9 cellular contexts compared by ENCODE assay signal in genomic region chr20:63518946-63519764, GRCh38. TPM values are rescaled to one million over a fixed set of nuclear protein-coding genes. Genes with fewer than 3 reads are reported as not detected.
DNase-seq lines count a peak whose midpoint lies in the region; ATAC-seq and FAIRE-seq lines count a peak whose summit lies in the region.
"Had no signal": no experiment of that assay in that cellular context is flagged by ENCODE, and none has a peak within 500 bp of the region (broad histone marks: within the 10 kb centered on the region; RNA-seq: fewer than 3 reads in every experiment).

No MANE protein-coding gene starts in this region.

- H3K9me3 Mint-ChIP-seq in activated naive CD4-positive, alpha-beta T cell treated with anti-CD3 and anti-CD28 coated beads, Interleukin-2, amount 10 ng/mL, durations not matched to agents 7 days and 5 days = peaks cover 17% of the 10 kb centered on the region
- H3K9me3 Mint-ChIP-seq in dendritic cell treated with granulocyte-macrophage colony-stimulating factor and Interleukin-4, amounts not matched to agents 40 ng/mL and 50 ng/mL, for 4 days = peaks cover 28% of the 10 kb centered on the region

- DNase-seq in activated naive CD4-positive, alpha-beta T cell treated with anti-CD3 and anti-CD28 coated beads, Interleukin-2, amount 10 ng/mL, durations not matched to agents 7 days and 5 days = peak; percentile 22
- DNase-seq in activated naive CD4-positive, alpha-beta T cell treated with Interleukin-2 at 50 U/mL for 16 hours = no peak
- peak; percentile 46 for DNase-seq in urothelium cell line (ENCODE audit: low spot score)
- DNase-seq in MV-4-11 (lab: John Stamatoyannopoulos, UW) = no peak
- DNase-seq in NCI-H82 treated with DMSO at 0.1 percent for 48 hours (lab: John Stamatoyannopoulos, UW; ENCODE audit: unreplicated experiment) = no peak

- CTCF ChIA-PET in activated naive CD4-positive, alpha-beta T cell treated with anti-CD3 and anti-CD28 coated beads, Interleukin-2, amount 10 ng/mL, durations not matched to agents 7 days and 5 days (lab: Charles Lee) = interaction anchor here (1.3 kb wide), 1 partner anchor 23 kb away, joined by 4 read pairs; no protein-coding TSS in a partner anchor

- H3K27ac Mint-ChIP-seq in activated naive CD4-positive, alpha-beta T cell treated with anti-CD3 and anti-CD28 coated beads, Interleukin-2, amount 10 ng/mL, durations not matched to agents 7 days and 5 days = peak overlapping the region; percentile 76
- peak overlapping the region; percentile 17 for H3K27ac Mint-ChIP-seq in dendritic cell treated with granulocyte-macrophage colony-stimulating factor and Interleukin-4, amounts not matched to agents 40 ng/mL and 50 ng/mL, for 4 days

- H3K27me3 Mint-ChIP-seq in activated naive CD4-positive, alpha-beta T cell treated with anti-CD3 and anti-CD28 coated beads, Interleukin-2, amount 10 ng/mL, durations not matched to agents 7 days and 5 days = peaks cover 48% of the 10 kb centered on the region
- H3K27me3 Mint-ChIP-seq in dendritic cell treated with granulocyte-macrophage colony-stimulating factor and Interleukin-4, amounts not matched to agents 40 ng/mL and 50 ng/mL, for 4 days = peaks cover 48% of the 10 kb centered on the region

- peak overlapping the region; percentile 53 for H3K4me3 ChIP-seq in mononuclear cell (ENCODE audit: low read length)

- H3K4me1 ChIP-seq in mononuclear cell (ENCODE audit: insufficient read depth, low read length) = peaks cover 21% of the 10 kb centered on the region

- no peak for FAIRE-seq in urothelium cell line (lab: Jason Lieb, UNC)

- peaks cover 20% of the 10 kb centered on the region for H3K36me3 Mint-ChIP-seq in activated naive CD4-positive, alpha-beta T cell treated with anti-CD3 and anti-CD28 coated beads, Interleukin-2, amount 10 ng/mL, durations not matched to agents 7 days and 5 days
- peaks cover 33% of the 10 kb centered on the region for H3K36me3 Mint-ChIP-seq in dendritic cell treated with granulocyte-macrophage colony-stimulating factor and Interleukin-4, amounts not matched to agents 40 ng/mL and 50 ng/mL, for 4 days (ENCODE audit: low read depth)

- peaks cover 19% of the 10 kb centered on the region for H3K4me1 Mint-ChIP-seq in activated naive CD4-positive, alpha-beta T cell treated with anti-CD3 and anti-CD28 coated beads, Interleukin-2, amount 10 ng/mL, durations not matched to agents 7 days and 5 days
- H3K4me1 Mint-ChIP-seq in dendritic cell treated with granulocyte-macrophage colony-stimulating factor and Interleukin-4, amounts not matched to agents 40 ng/mL and 50 ng/mL, for 4 days (ENCODE audit: low read depth) = peaks cover 32% of the 10 kb centered on the region

- no peaks in the 10 kb centered on the region for H3K9me3 ChIP-seq in mononuclear cell (ENCODE audit: low read depth, low read length)

- no peak for ATAC-seq in HG03460 (IDR thresholded peaks at IDR 0.05; ENCODE audit: unreplicated experiment)

- peak overlapping the region; percentile 71 for H3K4me3 Mint-ChIP-seq in activated naive CD4-positive, alpha-beta T cell treated with anti-CD3 and anti-CD28 coated beads, Interleukin-2, amount 10 ng/mL, durations not matched to agents 7 days and 5 days
- H3K4me3 Mint-ChIP-seq in dendritic cell treated with granulocyte-macrophage colony-stimulating factor and Interleukin-4, amounts not matched to agents 40 ng/mL and 50 ng/mL, for 4 days = peak overlapping the region; percentile 69

- no peaks in the 10 kb centered on the region for H3K27me3 ChIP-seq in mononuclear cell (ENCODE audit: insufficient read depth, low read length)

- intact Hi-C loops in dendritic cell treated with granulocyte-macrophage colony-stimulating factor and Interleukin-4, amounts not matched to agents 40 ng/mL and 50 ng/mL, for 4 days (cut with micrococcal nuclease) = no loop called here

RNA-seq across cellular contexts. Expression of gene PPDPF, which starts 1.4 kb away (rescaled TPM):
- total RNA-seq in mononuclear cell = 57.6 TPM

RNA-seq across cellular contexts. Expression of gene PTK6, which starts 18.0 kb away (rescaled TPM):
- total RNA-seq in mononuclear cell = 0.52 TPM
- total RNA-seq: Daoy had no signal

RNA-seq across cellular contexts. Expression of gene EEF1A2, which starts 20.3 kb away (rescaled TPM):
- total RNA-seq in mononuclear cell = 0.73 TPM

RNA-seq across cellular contexts. Expression of gene SRMS, which starts 28.4 kb away (rescaled TPM):
- total RNA-seq in mononuclear cell = not detected
- total RNA-seq: Daoy had no signal

RNA-seq across cellular contexts. Expression of gene FNDC11, which starts 34.8 kb away (rescaled TPM):
- 0.84 TPM for total RNA-seq in mononuclear cell
- total RNA-seq: Daoy had no signal

Comparison
In these comparisons a context has a peak if more than half of its experiments do, and no peak if none do; other contexts are left out.
1. DNase-seq: peak in activated naive CD4-positive, alpha-beta T cell treated with anti-CD3 and anti-CD28 coated beads, Interleukin-2, amount 10 ng/mL, durations not matched to agents 7 days and 5 days (single experiment) and urothelium cell line (single experiment); none in activated naive CD4-positive, alpha-beta T cell treated with Interleukin-2 at 50 U/mL for 16 hours (single experiment), MV-4-11 (single experiment) and NCI-H82 treated with DMSO at 0.1 percent for 48 hours (single experiment).